ENCODE assay signal across 14 cellular contexts in genomic region chr15:80550910-80551265, GRCh38.
A peak's percentile ranks its signal among the peaks of the same experiment; 100 is the strongest.
DNase-seq lines count a peak whose midpoint lies in the region; ATAC-seq and TF ChIP-seq lines count a peak whose summit lies in the region.
"Had no signal": no experiment of that assay in that cellular context is flagged by ENCODE, and none has a peak within 500 bp of the region (broad histone marks: within the 10 kb centered on the region; RNA-seq: fewer than 3 reads in every experiment).

No MANE protein-coding gene starts in this region.

- peak; percentile 64 for DNase-seq in fibroblast of peridontal ligament (ENCODE audit: extremely low read depth)
- DNase-seq in renal cortical epithelial cell (ENCODE audit: low read depth), result peak; percentile 9
- DNase-seq in nucleus accumbens (lab: John Stamatoyannopoulos, UW), result no peak
- no peak for DNase-seq in anterior cingulate cortex (lab: John Stamatoyannopoulos, UW)
- DNase-seq in Right ventricle myocardium superior, result no peak
- DNase-seq: activated gamma-delta T cell treated with Interleukin-2 at 50 U/mL for 16 hours; caudate nucleus; CD8-positive, alpha-beta memory T cell; left ventricle myocardium superior; MM.1S; NCI-H2081 treated with DMSO at 0.1 percent for 48 hours had no signal

- ATAC-seq in HG02610 (IDR thresholded peaks at IDR 0.05; ENCODE audit: unreplicated experiment) (peak; percentile 14), SK-N-SH treated with all-trans-retinoic acid at 6 μM for 48 hours (peak; percentile 36), Right ventricle myocardium superior (ENCODE audit: poor library complexity) (no peak)
- no peak for ATAC-seq in activated CD4-positive, CD25-positive, alpha-beta regulatory T cell treated with anti-CD3 and anti-CD28 coated beads, Interleukin-2, amount 50 U/mL, for 24 hours
- ATAC-seq: left ventricle myocardium superior had no signal

- intact Hi-C loops in Right ventricle myocardium superior (cut with DNase I), result no loop called here

TF ChIP-seq in SK-N-SH treated with all-trans-retinoic acid at 6 μM for 48 hours, 23 proteins besides CTCF, POLR2A, EP300 and RAD21:
- TF ChIP-seq CSDC2 (CRISPR knock-in tag; IDR thresholded peaks at IDR 0.05) (no peak), OSR1 (CRISPR knock-in tag; IDR thresholded peaks at IDR 0.05) (no peak), TCF4 (CRISPR knock-in tag; IDR thresholded peaks at IDR 0.05; ENCODE audit: borderline replicate concordance) (no peak), SNAI2 (CRISPR knock-in tag; IDR thresholded peaks at IDR 0.05) (no peak), ISL1 (CRISPR knock-in tag; IDR thresholded peaks at IDR 0.05) (no peak), CREB5 (CRISPR knock-in tag; IDR thresholded peaks at IDR 0.05; ENCODE audit: low read depth) (no peak), PPARA (CRISPR knock-in tag; IDR thresholded peaks at IDR 0.05; ENCODE audit: borderline replicate concordance) (no peak), ZFP30 (CRISPR knock-in tag; IDR thresholded peaks at IDR 0.05) (no peak), ZFP3 (CRISPR knock-in tag; IDR thresholded peaks at IDR 0.05) (no peak), ZNF70 (CRISPR knock-in tag; IDR thresholded peaks at IDR 0.05) (no peak), ZNF8 (CRISPR knock-in tag; IDR thresholded peaks at IDR 0.05) (no peak), TSHZ2 (CRISPR knock-in tag; IDR thresholded peaks at IDR 0.05) (no peak), ARNTL (CRISPR knock-in tag; IDR thresholded peaks at IDR 0.05; ENCODE audit: borderline replicate concordance, low read depth) (no peak), RARB (CRISPR knock-in tag; IDR thresholded peaks at IDR 0.05) (no peak), ESRRG (CRISPR knock-in tag; IDR thresholded peaks at IDR 0.05) (no peak), GLIS3 (CRISPR knock-in tag; IDR thresholded peaks at IDR 0.05) (no peak)
- TF ChIP-seq, protein P1, sequence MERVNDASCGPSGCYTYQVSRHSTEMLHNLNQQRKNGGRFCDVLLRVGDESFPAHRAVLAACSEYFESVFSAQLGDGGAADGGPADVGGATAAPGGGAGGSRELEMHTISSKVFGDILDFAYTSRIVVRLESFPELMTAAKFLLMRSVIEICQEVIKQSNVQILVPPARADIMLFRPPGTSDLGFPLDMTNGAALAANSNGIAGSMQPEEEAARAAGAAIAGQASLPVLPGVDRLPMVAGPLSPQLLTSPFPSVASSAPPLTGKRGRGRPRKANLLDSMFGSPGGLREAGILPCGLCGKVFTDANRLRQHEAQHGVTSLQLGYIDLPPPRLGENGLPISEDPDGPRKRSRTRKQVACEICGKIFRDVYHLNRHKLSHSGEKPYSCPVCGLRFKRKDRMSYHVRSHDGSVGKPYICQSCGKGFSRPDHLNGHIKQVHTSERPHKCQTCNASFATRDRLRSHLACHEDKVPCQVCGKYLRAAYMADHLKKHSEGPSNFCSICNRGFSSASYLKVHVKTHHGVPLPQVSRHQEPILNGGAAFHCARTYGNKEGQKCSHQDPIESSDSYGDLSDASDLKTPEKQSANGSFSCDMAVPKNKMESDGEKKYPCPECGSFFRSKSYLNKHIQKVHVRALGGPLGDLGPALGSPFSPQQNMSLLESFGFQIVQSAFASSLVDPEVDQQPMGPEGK (CRISPR knock-in tag; IDR thresholded peaks at IDR 0.05; ENCODE audit: borderline replicate concordance), result no peak
- TF ChIP-seq, protein P2, sequence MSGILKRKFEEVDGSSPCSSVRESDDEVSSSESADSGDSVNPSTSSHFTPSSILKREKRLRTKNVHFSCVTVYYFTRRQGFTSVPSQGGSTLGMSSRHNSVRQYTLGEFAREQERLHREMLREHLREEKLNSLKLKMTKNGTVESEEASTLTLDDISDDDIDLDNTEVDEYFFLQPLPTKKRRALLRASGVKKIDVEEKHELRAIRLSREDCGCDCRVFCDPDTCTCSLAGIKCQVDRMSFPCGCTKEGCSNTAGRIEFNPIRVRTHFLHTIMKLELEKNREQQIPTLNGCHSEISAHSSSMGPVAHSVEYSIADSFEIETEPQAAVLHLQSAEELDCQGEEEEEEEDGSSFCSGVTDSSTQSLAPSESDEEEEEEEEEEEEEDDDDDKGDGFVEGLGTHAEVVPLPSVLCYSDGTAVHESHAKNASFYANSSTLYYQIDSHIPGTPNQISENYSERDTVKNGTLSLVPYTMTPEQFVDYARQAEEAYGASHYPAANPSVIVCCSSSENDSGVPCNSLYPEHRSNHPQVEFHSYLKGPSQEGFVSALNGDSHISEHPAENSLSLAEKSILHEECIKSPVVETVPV (CRISPR knock-in tag; IDR thresholded peaks at IDR 0.05), result no peak
TF ChIP-seq in SK-N-SH treated with all-trans-retinoic acid at 6 μM for 48 hours: peak in this region for 0.

Comparison
In these comparisons a context has a peak if more than half of its experiments do, and no peak if none do; other contexts are left out.
1. ATAC-seq: peak in HG02610 (single experiment) and SK-N-SH treated with all-trans-retinoic acid at 6 μM for 48 hours (single experiment); none in activated CD4-positive, CD25-positive, alpha-beta regulatory T cell treated with anti-CD3 and anti-CD28 coated beads, Interleukin-2, amount 50 U/mL, for 24 hours (0 of 2) and Right ventricle myocardium superior (single experiment).
2. DNase-seq: peak in fibroblast of peridontal ligament (single experiment) and renal cortical epithelial cell (single experiment); none in nucleus accumbens (0 of 56), anterior cingulate cortex (0 of 58) and Right ventricle myocardium superior (single experiment).